Comparison of ENCODE assay signal across 15 cellular contexts in the genomic region with DNA sequence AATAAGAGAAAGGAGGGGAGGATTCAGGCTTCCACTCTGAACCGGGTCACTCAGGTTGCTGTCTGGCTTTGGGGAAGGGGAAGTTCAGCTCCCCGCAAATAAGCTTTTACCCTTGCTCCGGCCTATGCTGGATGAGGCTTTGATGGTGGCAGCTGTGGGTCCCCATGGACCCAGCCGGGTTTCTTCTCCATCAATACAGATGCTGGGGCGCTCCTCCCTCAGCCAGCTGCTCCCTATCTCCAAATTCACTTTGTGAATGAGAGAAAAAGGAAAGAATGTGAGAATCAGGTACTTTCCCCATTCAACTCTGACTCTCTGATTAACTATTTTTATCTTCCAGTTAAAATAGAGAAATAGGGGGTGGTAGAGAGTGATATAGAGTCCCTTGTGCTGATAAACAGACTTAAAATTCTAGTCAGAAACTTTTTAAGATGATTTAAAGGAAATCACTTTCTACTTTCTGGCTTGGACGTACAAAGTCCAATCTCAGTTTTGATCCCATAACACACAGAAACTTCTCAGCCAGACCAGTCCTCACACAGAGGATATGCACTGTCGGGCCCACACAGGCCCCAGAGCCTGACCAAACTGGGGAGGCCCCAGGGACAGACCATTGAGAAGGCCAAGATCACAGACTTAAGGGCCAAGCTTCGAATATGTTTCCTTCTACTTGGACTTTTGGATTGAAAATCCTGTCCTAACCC. TPM values are rescaled to one million over a fixed set of nuclear protein-coding genes. Genes with fewer than 3 reads are reported as not detected.
DNase-seq lines count a peak whose midpoint lies in the region; ATAC-seq, FAIRE-seq and TF ChIP-seq lines count a peak whose summit lies in the region.
"Had no signal": no experiment of that assay in that cellular context is flagged by ENCODE, and none has a peak within 500 bp of the region (broad histone marks: within the 10 kb centered on the region; RNA-seq: fewer than 3 reads in every experiment).

No MANE protein-coding gene starts in this region.

- no peak for TF ChIP-seq RAD21 in SK-N-SH (IDR thresholded peaks at IDR 0.05; ENCODE audit: low read length)

- H2AFZ ChIP-seq in SK-N-SH (ENCODE audit: low read depth), result no peak overlapping the region

- no peaks in the 10 kb centered on the region for H3K9me2 ChIP-seq in SK-N-SH

- peak; percentile 32 for ATAC-seq in HG02884 (IDR thresholded peaks at IDR 0.05; ENCODE audit: unreplicated experiment)
- no peak for ATAC-seq in HG02973 (IDR thresholded peaks at IDR 0.05; ENCODE audit: unreplicated experiment)
- ATAC-seq: foreskin keratinocyte had no signal

- H3K9me3 Mint-ChIP-seq in activated naive CD8-positive, alpha-beta T cell (ENCODE audit: low read depth), result no peaks in the 10 kb centered on the region

- no peaks in the 10 kb centered on the region for H3K36me3 Mint-ChIP-seq in activated naive CD8-positive, alpha-beta T cell
- H3K36me3 Mint-ChIP-seq: brain had no signal

- 0 out of 22 replicates have a peak overlapping the region, but pooled peaks of 1 of the 11 experiments have one; percentile 33 for H3K9ac ChIP-seq in BLaER1 treated with 17β-estradiol and CSF1 and Interleukin-3, amounts not matched to agents 10 nM and 100 nM
- H3K9ac ChIP-seq in SK-N-SH, result no peak overlapping the region

- in situ Hi-C loops in ACHN (cut with HindIII; ENCODE audit: low pct_ligation_motif_present, low pct_unique_long_range_greater_than_20kb, low sequenced_read_pairs), result no loop called here

- H3K4me1 Mint-ChIP-seq in activated naive CD8-positive, alpha-beta T cell (ENCODE audit: low read depth), result peaks cover 32% of the 10 kb centered on the region

- 62% methylated on average over 4 of the region's 8 CpGs for WGBS in SK-N-SH (ENCODE audit: low lambda C conversion rate)

- no peak overlapping the region for H3K4me3 ChIP-seq in BLaER1 treated with 17β-estradiol and CSF1 and Interleukin-3, amounts not matched to agents 10 nM and 100 nM
- no peak overlapping the region for H3K4me3 ChIP-seq in SK-N-SH (ENCODE audit: low read depth in 2 of 2, low read length in 1 of 2)
- H3K4me3 ChIP-seq: SJCRH30 had no signal

- no peaks in the 10 kb centered on the region for H3K27me3 Mint-ChIP-seq in activated naive CD8-positive, alpha-beta T cell

- TF ChIP-seq POLR2A in GM12892 (IDR thresholded peaks at IDR 0.05; ENCODE audit: low read depth, low read length), result no peak

- peak overlapping the region; percentile 58 for H3K4me3 Mint-ChIP-seq in activated naive CD8-positive, alpha-beta T cell
- H3K4me3 Mint-ChIP-seq: brain had no signal

- TF ChIP-seq CTCF in SK-N-SH (IDR thresholded peaks at IDR 0.05), result no peak

- no peak for DNase-seq in GM12892 (ENCODE audit: insufficient read length)
- DNase-seq in SK-N-SH, result no peak
- DNase-seq in ACHN, result no peak
- DNase-seq in DMS 273 (lab: John Stamatoyannopoulos, UW; ENCODE audit: unreplicated experiment), result no peak
- DNase-seq: effector memory CD4-positive, alpha-beta T cell; foreskin keratinocyte; mammary epithelial cell; NCI-H2029; nucleus accumbens; SJCRH30 had no signal

- H3K79me2 ChIP-seq in SK-N-SH (ENCODE audit: insufficient read depth), result no peaks in the 10 kb centered on the region

- peak overlapping the region in 1 of 11 experiments; percentile 9; a peak in 2 of 22 replicates for H3K27ac ChIP-seq in BLaER1 treated with 17β-estradiol and CSF1 and Interleukin-3, amounts not matched to agents 10 nM and 100 nM
- no peak overlapping the region for H3K27ac ChIP-seq in SK-N-SH (ENCODE audit: low read depth in 2 of 2, low read length in 1 of 2)
- H3K27ac ChIP-seq: foreskin keratinocyte, SJCRH30 had no signal

- peaks cover 0 to 6% (median 0%) of the 10 kb centered on the region in 11 experiments; a peak in 4 of 22 replicates for H4K20me1 ChIP-seq in BLaER1 treated with 17β-estradiol and CSF1 and Interleukin-3, amounts not matched to agents 10 nM and 100 nM
- no peaks in the 10 kb centered on the region for H4K20me1 ChIP-seq in SK-N-SH (ENCODE audit: insufficient read depth)

- CTCF ChIA-PET in SK-N-SH (lab: Yijun Ruan, JAX), result interaction anchor here (1.0 kb wide), 1 partner anchor 60 kb away, joined by 6 read pairs; no protein-coding TSS in a partner anchor

- peak overlapping the region; percentile 74 to 98 (median 91) for H3K4me2 ChIP-seq in BLaER1 treated with 17β-estradiol and CSF1 and Interleukin-3, amounts not matched to agents 10 nM and 100 nM
- no peak overlapping the region for H3K4me2 ChIP-seq in SK-N-SH

- H3K27me3 ChIP-seq in BLaER1 treated with 17β-estradiol and CSF1 and Interleukin-3, amounts not matched to agents 10 nM and 100 nM, result peaks cover 0 to 18% (median 0%) of the 10 kb centered on the region in 11 experiments; a peak in 4 of 22 replicates
- H3K27me3 ChIP-seq in SK-N-SH (ENCODE audit: insufficient read depth), result no peaks in the 10 kb centered on the region; the same call in 1 of the 2 replicates
- H3K27me3 ChIP-seq: SJCRH30 had no signal

- peaks cover 56 to 95% (median 88%) of the 10 kb centered on the region in 10 experiments for H3K4me1 ChIP-seq in BLaER1 treated with 17β-estradiol and CSF1 and Interleukin-3, amounts not matched to agents 10 nM and 100 nM
- H3K4me1 ChIP-seq in SK-N-SH (ENCODE audit: control insufficient read depth in 1 of 2, insufficient read depth in 2 of 2, low read depth in 1 of 2, low read length in 1 of 2), result peaks cover 0 to 32% of the 10 kb centered on the region in 2 experiments; a peak in 2 of 4 replicates
- H3K4me1 ChIP-seq: foreskin keratinocyte had no signal

- no peaks in the 10 kb centered on the region for H3K36me3 ChIP-seq in BLaER1 treated with 17β-estradiol and CSF1 and Interleukin-3, amounts not matched to agents 10 nM and 100 nM
- H3K36me3 ChIP-seq in SK-N-SH (replicated peaks in 1 of 2; ENCODE audit: control insufficient read depth in 1 of 2, insufficient read depth in 2 of 2, low read length in 1 of 2), result no peaks in the 10 kb centered on the region
- H3K36me3 ChIP-seq: SJCRH30 had no signal

- peak overlapping the region; percentile 97 for H3K27ac Mint-ChIP-seq in activated naive CD8-positive, alpha-beta T cell

- H3F3A ChIP-seq in SK-N-SH (replicated peaks; ENCODE audit: insufficient read depth), result no peaks in the 10 kb centered on the region

- peak; percentile 42 for FAIRE-seq in GM12892 (lab: Jason Lieb, UNC)

- H3K9me3 ChIP-seq in BLaER1 treated with 17β-estradiol and CSF1 and Interleukin-3, amounts not matched to agents 10 nM and 100 nM (replicated peaks in 1 of 11), result no peaks in the 10 kb centered on the region
- no peaks in the 10 kb centered on the region for H3K9me3 ChIP-seq in SK-N-SH
- H3K9me3 ChIP-seq: SJCRH30 had no signal

- POLR2A ChIA-PET in SK-N-SH (lab: Yijun Ruan, JAX), result no interaction called here

- no peak for TF ChIP-seq EP300 in SK-N-SH (IDR thresholded peaks at IDR 0.05; ENCODE audit: borderline replicate concordance in 1 of 2, low read depth in 1 of 2, low read length in 1 of 2)

TF ChIP-seq in SK-N-SH, 30 proteins besides CTCF, POLR2A, EP300 and RAD21 (continues in another document):
- TF ChIP-seq FOXM1 (IDR thresholded peaks at IDR 0.05; ENCODE audit: low read depth) (no peak), RXRA (IDR thresholded peaks at IDR 0.05; ENCODE audit: borderline replicate concordance, low read depth) (no peak), EZH2phosphoT487 (IDR thresholded peaks at IDR 0.05; ENCODE audit: borderline replicate concordance, low read depth) (no peak), TCF12 (IDR thresholded peaks at IDR 0.05) (no peak), MXI1 (IDR thresholded peaks at IDR 0.05; ENCODE audit: low read depth, low read length) (no peak)
- TF ChIP-seq, protein P1, sequence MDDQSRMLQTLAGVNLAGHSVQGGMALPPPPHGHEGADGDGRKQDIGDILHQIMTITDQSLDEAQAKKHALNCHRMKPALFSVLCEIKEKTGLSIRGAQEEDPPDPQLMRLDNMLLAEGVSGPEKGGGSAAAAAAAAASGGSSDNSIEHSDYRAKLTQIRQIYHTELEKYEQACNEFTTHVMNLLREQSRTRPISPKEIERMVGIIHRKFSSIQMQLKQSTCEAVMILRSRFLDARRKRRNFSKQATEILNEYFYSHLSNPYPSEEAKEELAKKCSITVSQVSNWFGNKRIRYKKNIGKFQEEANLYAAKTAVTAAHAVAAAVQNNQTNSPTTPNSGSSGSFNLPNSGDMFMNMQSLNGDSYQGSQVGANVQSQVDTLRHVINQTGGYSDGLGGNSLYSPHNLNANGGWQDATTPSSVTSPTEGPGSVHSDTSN (IDR thresholded peaks at IDR 0.05), result no peak
- TF ChIP-seq, protein P2, sequence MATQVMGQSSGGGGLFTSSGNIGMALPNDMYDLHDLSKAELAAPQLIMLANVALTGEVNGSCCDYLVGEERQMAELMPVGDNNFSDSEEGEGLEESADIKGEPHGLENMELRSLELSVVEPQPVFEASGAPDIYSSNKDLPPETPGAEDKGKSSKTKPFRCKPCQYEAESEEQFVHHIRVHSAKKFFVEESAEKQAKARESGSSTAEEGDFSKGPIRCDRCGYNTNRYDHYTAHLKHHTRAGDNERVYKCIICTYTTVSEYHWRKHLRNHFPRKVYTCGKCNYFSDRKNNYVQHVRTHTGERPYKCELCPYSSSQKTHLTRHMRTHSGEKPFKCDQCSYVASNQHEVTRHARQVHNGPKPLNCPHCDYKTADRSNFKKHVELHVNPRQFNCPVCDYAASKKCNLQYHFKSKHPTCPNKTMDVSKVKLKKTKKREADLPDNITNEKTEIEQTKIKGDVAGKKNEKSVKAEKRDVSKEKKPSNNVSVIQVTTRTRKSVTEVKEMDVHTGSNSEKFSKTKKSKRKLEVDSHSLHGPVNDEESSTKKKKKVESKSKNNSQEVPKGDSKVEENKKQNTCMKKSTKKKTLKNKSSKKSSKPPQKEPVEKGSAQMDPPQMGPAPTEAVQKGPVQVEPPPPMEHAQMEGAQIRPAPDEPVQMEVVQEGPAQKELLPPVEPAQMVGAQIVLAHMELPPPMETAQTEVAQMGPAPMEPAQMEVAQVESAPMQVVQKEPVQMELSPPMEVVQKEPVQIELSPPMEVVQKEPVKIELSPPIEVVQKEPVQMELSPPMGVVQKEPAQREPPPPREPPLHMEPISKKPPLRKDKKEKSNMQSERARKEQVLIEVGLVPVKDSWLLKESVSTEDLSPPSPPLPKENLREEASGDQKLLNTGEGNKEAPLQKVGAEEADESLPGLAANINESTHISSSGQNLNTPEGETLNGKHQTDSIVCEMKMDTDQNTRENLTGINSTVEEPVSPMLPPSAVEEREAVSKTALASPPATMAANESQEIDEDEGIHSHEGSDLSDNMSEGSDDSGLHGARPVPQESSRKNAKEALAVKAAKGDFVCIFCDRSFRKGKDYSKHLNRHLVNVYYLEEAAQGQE (IDR thresholded peaks at IDR 0.05; ENCODE audit: low read depth, low read length), result no peak
- TF ChIP-seq, protein P3, sequence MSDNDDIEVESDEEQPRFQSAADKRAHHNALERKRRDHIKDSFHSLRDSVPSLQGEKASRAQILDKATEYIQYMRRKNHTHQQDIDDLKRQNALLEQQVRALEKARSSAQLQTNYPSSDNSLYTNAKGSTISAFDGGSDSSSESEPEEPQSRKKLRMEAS (IDR thresholded peaks at IDR 0.05; ENCODE audit: low read depth), result no peak

RNA-seq across cellular contexts. Expression of a gene that starts 39.6 kb away (rescaled TPM):
- 42.4 TPM for polyA plus RNA-seq in GM12892 (2012; ENCODE audit: missing spikeins)
- polyA plus RNA-seq in SK-N-SH (2012; rRNA removed), result 81.0 and 106 TPM in 2 replicates
- polyA plus RNA-seq in SK-N-SH (2012; cell fraction: cytosol; rRNA removed), result 99.4 and 101 TPM in 2 replicates
- 17.5 and 54.9 TPM in 2 replicates for polyA plus RNA-seq in SK-N-SH (2012; cell fraction: nucleus; rRNA removed)
